ENCODE assay signal across 1 cellular context in the genomic region with DNA sequence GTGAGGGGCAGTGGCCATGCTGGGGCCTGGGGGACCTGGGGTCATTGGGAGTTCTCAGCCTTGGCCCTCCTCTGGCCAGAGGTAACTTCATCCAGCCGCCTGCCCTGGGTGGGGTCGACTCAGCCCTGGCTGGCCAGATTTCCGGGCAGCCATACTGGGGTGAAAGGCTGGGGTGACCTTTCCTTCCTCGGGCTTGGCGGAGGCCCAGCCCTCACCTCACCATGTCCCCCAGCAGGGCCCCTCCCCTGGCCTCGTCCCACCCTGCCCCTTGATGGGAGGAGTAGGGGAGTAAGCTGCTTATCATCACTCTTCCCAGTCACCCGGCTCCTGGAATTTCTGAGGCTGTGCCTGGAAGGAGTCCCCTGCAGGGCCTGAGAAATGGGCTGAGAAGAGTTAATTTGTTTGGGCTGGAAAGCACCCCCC.
TF ChIP-seq lines count a peak whose summit lies in the region.

No MANE protein-coding gene starts in this region.

TF ChIP-seq in K562, 482 proteins besides CTCF, POLR2A, EP300 and RAD21:
- TF ChIP-seq ZBTB7A (IDR thresholded peaks at IDR 0.05; ENCODE audit: borderline replicate concordance, control insufficient read depth, low read depth, low read length) (0 out of 2 replicates have a peak, but pooled peaks have one; percentile 3), YY1 (IDR thresholded peaks at IDR 0.05; ENCODE audit: borderline replicate concordance in 1 of 3, control insufficient read depth in 1 of 3, extremely low read depth in 1 of 3, insufficient read depth in 3 of 3, insufficient read length in 1 of 3, insufficient replicate concordance in 2 of 3, low read depth in 1 of 3, low read length in 2 of 3) (peak in 1 of 3 experiments; percentile 23), BCLAF1 (IDR thresholded peaks at IDR 0.05; ENCODE audit: borderline replicate concordance in 1 of 2, control insufficient read depth in 1 of 2, low read depth in 2 of 2, low read length in 1 of 2) (no peak)
